ENCODE assay signal across 8 cellular contexts in the genomic region with DNA sequence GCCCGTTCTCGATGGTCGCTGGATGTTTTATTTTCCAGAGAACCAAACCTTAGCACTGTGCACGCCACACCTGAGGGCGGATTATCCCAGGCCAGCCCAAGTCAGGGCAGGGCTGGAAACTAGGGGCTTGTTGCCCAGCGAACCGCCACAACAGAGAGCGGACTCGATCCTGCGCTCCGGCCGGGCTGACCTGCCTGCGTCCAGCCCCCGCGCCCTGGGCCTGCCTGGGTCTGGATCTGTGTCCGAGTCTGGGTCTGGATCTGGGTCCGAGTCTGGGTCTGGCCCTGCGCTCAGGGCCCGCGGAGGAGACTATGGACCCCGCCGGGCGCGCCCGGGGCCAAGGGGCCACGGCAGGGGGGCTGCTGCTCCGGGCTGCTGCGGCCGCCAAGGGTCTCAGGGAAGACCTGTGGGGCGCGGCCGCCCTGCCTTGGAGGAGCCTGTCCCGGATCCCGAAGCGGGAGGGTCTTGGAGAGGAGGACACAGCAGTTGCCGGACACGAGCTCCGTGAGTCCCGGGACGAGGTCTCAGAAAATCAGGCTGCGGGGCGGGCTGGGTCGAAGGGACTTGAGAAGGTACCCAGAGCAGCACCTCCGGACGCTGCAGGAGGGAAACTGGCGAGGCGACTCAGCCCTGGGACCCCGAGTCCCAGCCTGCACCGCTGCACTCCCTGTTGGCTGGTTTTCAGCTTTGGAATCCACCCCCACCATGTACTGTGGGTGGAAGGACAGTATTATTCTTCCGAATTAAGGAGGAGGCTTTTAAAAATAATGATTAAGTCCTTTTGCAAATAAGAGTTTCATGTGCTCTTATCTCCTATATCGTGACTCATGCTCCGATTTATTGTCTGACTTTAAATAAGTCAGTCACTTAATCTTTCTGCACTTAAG. TPM values are rescaled to one million over a fixed set of nuclear protein-coding genes. Genes with fewer than 3 reads are reported as not detected.
A peak's percentile ranks its signal among the peaks of the same experiment; 100 is the strongest.
DNase-seq lines count a peak whose midpoint lies in the region; ATAC-seq, FAIRE-seq and TF ChIP-seq lines count a peak whose summit lies in the region.

A gene (plus strand): TSS at position 130 of the 887 bp plus-strand sequence. CDS start 182 bp downstream, at position 312.

- H2BK20ac ChIP-seq in H1 (ENCODE audit: low read length): no peak within 1 kb of the TSS; the same call in 1 of the 2 replicates

- CTCF ChIA-PET in H1 (lab: Charles Lee; ENCODE audit: partially characterized antibody): interaction anchor here (1.6 kb wide), 1 partner anchor 52 kb away, joined by 8 read pairs; no protein-coding TSS in a partner anchor

- H3K36me3 ChIP-seq in HUES6 (ENCODE audit: control insufficient read depth, insufficient read depth, low read length): no peaks in the 10 kb centered on the region
- no peaks in the 10 kb centered on the region for H3K36me3 ChIP-seq in H1 (ENCODE audit: control insufficient read depth in 2 of 4, insufficient read depth in 4 of 4, low read length in 3 of 4)
- no peaks in the 10 kb centered on the region for H3K36me3 ChIP-seq in tibial artery

- H4K8ac ChIP-seq in H1 (ENCODE audit: extremely low read depth, insufficient read depth, low read length): peak within 1 kb of the TSS; percentile 86; the same call in 1 of the 2 replicates

- H3K4me2 ChIP-seq in H1 (ENCODE audit: insufficient read depth in 1 of 2, low read depth in 2 of 2, low read length in 2 of 2): peak within 1 kb of the TSS; percentile 70 to 88

- peak within 1 kb of the TSS; percentile 81 to 95 for H3K4me3 Mint-ChIP-seq in CD14-positive monocyte

- no peak for TF ChIP-seq EP300 in H1 (IDR thresholded peaks at IDR 0.05; ENCODE audit: borderline replicate concordance in 1 of 2, low read depth in 2 of 2, low read length in 2 of 2)

- intact Hi-C loops in CD14-positive monocyte (cut with micrococcal nuclease): no loop called here
- intact Hi-C loops in tibial artery (cut with DNase I; ENCODE audit: low total_unique reads): no loop called here

- H3K9ac ChIP-seq in HUES6 (ENCODE audit: low read length): peak within 1 kb of the TSS; percentile 96
- peak within 1 kb of the TSS in 3 of 4 experiments; percentile 41 to 57 (median 56); a peak in 5 of 7 replicates for H3K9ac ChIP-seq in H1 (replicated peaks in 1 of 4; ENCODE audit: extremely low read depth in 1 of 4, low read depth in 3 of 4, low read length in 3 of 4)

- DNase-seq in CD14-positive monocyte (ENCODE audit: low spot score) (no peak), H1 (ENCODE audit: low read depth in 1 of 2, low spot score in 2 of 2) (peak in 1 of 2 experiments; percentile 82), medulla oblongata (ENCODE audit: extremely low spot score) (peak; percentile 7), tibial artery (peak; percentile 26 to 68), HPDE6-E6E7 (ENCODE audit: extremely low spot score) (no peak), NCI-H1417 treated with DMSO at 0.1 percent for 48 hours (lab: John Stamatoyannopoulos, UW) (no peak)

- H4K20me1 ChIP-seq in H1 (replicated peaks in 1 of 2; ENCODE audit: control insufficient read depth in 1 of 2, insufficient read depth in 2 of 2, low read length in 2 of 2): no peaks in the 10 kb centered on the region

- H3K27ac ChIP-seq in HUES6 (ENCODE audit: low read depth, low read length): peak within 1 kb of the TSS; percentile 90; the same call in 1 of the 2 replicates
- H3K27ac ChIP-seq in H1 (ENCODE audit: low read depth, low read length): no peak within 1 kb of the TSS
- peak within 1 kb of the TSS in 1 of 2 donors; percentile 2 for H3K27ac ChIP-seq in tibial artery

- peak within 1 kb of the TSS; percentile 98 for H4K91ac ChIP-seq in H1 (replicated peaks; ENCODE audit: insufficient read length, low read length)

- no peaks in the 10 kb centered on the region for H3K79me2 ChIP-seq in H1 (ENCODE audit: control insufficient read depth in 1 of 2, insufficient read depth in 2 of 2, low read length in 2 of 2)

- peak within 1 kb of the TSS; percentile 60; the same call in 1 of the 2 replicates for H2BK12ac ChIP-seq in H1 (ENCODE audit: low read depth, low read length)

- POLR2A ChIA-PET in H1 (lab: Charles Lee; ENCODE audit: partially characterized antibody): interaction anchor here (0.9 to 1.2 kb wide), 3 partner anchors 44 to 275 kb away, joined by 3 to 4 read pairs (median 4); a partner anchor contains a TSS

- 6% methylated on average over 23 of the region's 52 CpGs; no CpG with 5 or more reads in 1 of the 2 experiments for WGBS in H1 (ENCODE audit: extremely low coverage in 1 of 2, insufficient coverage in 1 of 2, insufficient read length in 1 of 2, insufficient replicate concordance in 2 of 2, low coverage in 1 of 2, low lambda C conversion rate in 2 of 2, missing lambda C conversion rate in 1 of 2), 2 experiments

- H3K14ac ChIP-seq in H1 (ENCODE audit: insufficient read length): no peak within 1 kb of the TSS

- H3K27me3 ChIP-seq in HUES6 (ENCODE audit: control insufficient read depth, insufficient read depth, low read length) (peaks cover 3% of the 10 kb centered on the region; the same call in 1 of the 2 replicates), H1 (replicated peaks in 1 of 4; ENCODE audit: control insufficient read depth in 3 of 4, extremely low read depth in 1 of 4, insufficient read depth in 3 of 4, low read length in 3 of 4) (no peaks in the 10 kb centered on the region; a peak in 2 of 7 replicates), tibial artery (no peaks in the 10 kb centered on the region)

- no peak within 1 kb of the TSS for H3K23ac ChIP-seq in H1 (ENCODE audit: insufficient read length)

- H3K79me1 ChIP-seq in H1 (ENCODE audit: low read depth, low read length): no peaks in the 10 kb centered on the region

- TF ChIP-seq CTCF in CD14-positive monocyte (IDR thresholded peaks at IDR 0.05) (no peak), H1 (IDR thresholded peaks at IDR 0.05; ENCODE audit: control extremely low read depth in 1 of 3, insufficient read depth in 1 of 3, low read depth in 1 of 3, low read length in 3 of 3) (no peak), tibial artery (IDR thresholded peaks at IDR 0.05) (no peak)

- H3K4ac ChIP-seq in H1 (replicated peaks; ENCODE audit: insufficient read length, low read depth, low read length): no peak within 1 kb of the TSS

- no peak; a peak in 1 of 3 replicates for TF ChIP-seq POLR2A in H1 (IDR thresholded peaks at IDR 0.05; ENCODE audit: control extremely low read depth in 1 of 2, low read depth in 2 of 2, low read length in 2 of 2)

- H3K27ac Mint-ChIP-seq in CD14-positive monocyte: peak within 1 kb of the TSS in 1 of 7 donors; percentile 36

- peaks cover 4 to 8% of the 10 kb centered on the region in 2 donors for H3K36me3 Mint-ChIP-seq in CD14-positive monocyte

- H2AFZ ChIP-seq in H1 (ENCODE audit: low read length): peak within 1 kb of the TSS; percentile 91; the same call in 1 of the 2 replicates

- peaks cover 40% of the 10 kb centered on the region for H3K4me1 ChIP-seq in HUES6 (ENCODE audit: control insufficient read depth, insufficient read depth, low read length)
- H3K4me1 ChIP-seq in H1 (replicated peaks in 1 of 4; ENCODE audit: control insufficient read depth in 3 of 4, insufficient read depth in 4 of 4, low read length in 3 of 4): peaks cover 0 to 2% (median 0%) of the 10 kb centered on the region in 4 experiments; a peak in 1 of 7 replicates
- H3K4me1 ChIP-seq in tibial artery: peaks cover 0 to 15% (median 8%) of the 10 kb centered on the region in 4 donors

- H3K27me3 Mint-ChIP-seq in CD14-positive monocyte (ENCODE audit: low read depth in 3 of 3): peaks cover 13 to 18% (median 18%) of the 10 kb centered on the region in 3 donors

- H3K18ac ChIP-seq in H1 (ENCODE audit: extremely low read depth, low read length): peak within 1 kb of the TSS; percentile 79; the same call in 1 of the 2 replicates

- no peak within 1 kb of the TSS for H2BK120ac ChIP-seq in H1 (replicated peaks; ENCODE audit: low read depth, low read length)

- no peak for TF ChIP-seq RAD21 in H1 (IDR thresholded peaks at IDR 0.05 in 1 of 2, conservative IDR thresholded peaks at IDR 0.05 in 1 of 2; ENCODE audit: low read depth in 2 of 2, low read length in 2 of 2)

- H3K4me1 Mint-ChIP-seq in CD14-positive monocyte: peaks cover 25% of the 10 kb centered on the region

- peak within 1 kb of the TSS; percentile 69 for H3K4me3 ChIP-seq in HUES6 (ENCODE audit: low read depth, low read length)
- H3K4me3 ChIP-seq in H1 (ENCODE audit: extremely low read depth in 1 of 4, insufficient read depth in 2 of 4, low read depth in 3 of 4, low read length in 4 of 4): peak within 1 kb of the TSS; percentile 54 to 75 (median 63)
- peak within 1 kb of the TSS; percentile 45 to 57 for H3K4me3 ChIP-seq in tibial artery

- peak within 1 kb of the TSS; percentile 32 for H3K56ac ChIP-seq in H1 (replicated peaks; ENCODE audit: insufficient read length, low read depth, low read length)

- H2AK5ac ChIP-seq in H1 (ENCODE audit: low read depth, low read length): no peak within 1 kb of the TSS

- peaks cover 11% of the 10 kb centered on the region for H3K23me2 ChIP-seq in H1 (ENCODE audit: low read depth, low read length)

- ATAC-seq in HG02678 (IDR thresholded peaks at IDR 0.05; ENCODE audit: unreplicated experiment): no peak

- peak within 1 kb of the TSS; percentile 47; the same call in 1 of the 2 replicates for H2BK5ac ChIP-seq in H1 (ENCODE audit: low read depth, low read length)

- peaks cover 0 to 3% (median 0%) of the 10 kb centered on the region in 7 donors for H3K9me3 Mint-ChIP-seq in CD14-positive monocyte

- H4K5ac ChIP-seq in H1 (ENCODE audit: insufficient read length, low read depth, low read length): peak within 1 kb of the TSS; percentile 41

- no peak for FAIRE-seq in H1 (lab: Jason Lieb, UNC)

- no peaks in the 10 kb centered on the region for H3K9me3 ChIP-seq in HUES6 (ENCODE audit: control insufficient read depth, insufficient read depth, low read depth, low read length)
- H3K9me3 ChIP-seq in H1 (ENCODE audit: insufficient read depth in 2 of 2, low read depth in 1 of 2, low read length in 1 of 2): no peaks in the 10 kb centered on the region
- no peaks in the 10 kb centered on the region for H3K9me3 ChIP-seq in tibial artery

- no peak within 1 kb of the TSS for H2BK15ac ChIP-seq in H1 (ENCODE audit: low read length)

RNA-seq across cellular contexts. Expression of the gene that starts here (rescaled TPM):
- polyA plus RNA-seq in CD14-positive monocyte: not detected
- total RNA-seq in H1 (2021; fragmentation: NEBNext Ultra II Directional; extraction: Animal tissue kit (Norgen Biotek cat#: 25700)): 0.22 TPM in 1 of 2 replicates, not detected in the other
- 0.06 and 0.08 TPM in 2 replicates for polyA plus RNA-seq in H1 (2011; rRNA removed)
- polyA plus RNA-seq in H1 (2011; cell fraction: cytosol; rRNA removed): 0.18 TPM
- polyA plus RNA-seq in H1 (2011; cell fraction: nucleus; rRNA removed): 0.20 TPM
- polyA plus RNA-seq in H1 (2012, experiment 1 of 2): 0.07 to 0.11 TPM in 2 of 4 replicates, not detected in the others
- not detected for polyA plus RNA-seq in H1 (2012, experiment 2 of 2)
- 0.06 TPM for polyA plus RNA-seq in H1 (2013, experiment 1 of 2)
- 0.04 TPM for polyA plus RNA-seq in H1 (2013, experiment 2 of 2)
- 0.09 and 0.27 TPM in 2 replicates for polyA minus RNA-seq in H1 (2011; rRNA and poly(A)+ RNA removed)
- not detected for polyA minus RNA-seq in H1 (2011; cell fraction: cytosol; rRNA and poly(A)+ RNA removed)
- polyA minus RNA-seq in H1 (2011; cell fraction: nucleus; rRNA and poly(A)+ RNA removed): not detected

Comparison
In these comparisons a context has a peak if more than half of its experiments do, and no peak if none do; other contexts are left out.
1. DNase-seq: peak in medulla oblongata (single experiment) and tibial artery (2 of 2); none in CD14-positive monocyte (single experiment), HPDE6-E6E7 (single experiment) and NCI-H1417 treated with DMSO at 0.1 percent for 48 hours (single experiment).
2. Peak in every context shown above with its lines, with median percentiles within 50 percentile points of each other: H3K4me3 ChIP-seq.